In genomic region chr1:203455706-203456105, GRCh38 we compare ENCODE assay signal across 1 cellular context.
TF ChIP-seq lines count a peak whose summit lies in the region.

No MANE protein-coding gene starts in this region.

TF ChIP-seq in H1, 55 proteins besides CTCF, POLR2A, EP300 and RAD21:
- TF ChIP-seq YY1 (IDR thresholded peaks at IDR 0.05; ENCODE audit: low read depth, low read length) (no peak), SP2 (IDR thresholded peaks at IDR 0.05; ENCODE audit: low read length) (no peak), RNF2 (IDR thresholded peaks at IDR 0.05; ENCODE audit: borderline replicate concordance, low read depth, low read length, missing control alignments, poor library complexity, severe bottlenecking) (no peak), NRF1 (IDR thresholded peaks at IDR 0.05; ENCODE audit: low read depth, low read length) (no peak), USF2 (IDR thresholded peaks at IDR 0.05; ENCODE audit: low read length) (no peak), ZNF274 (IDR thresholded peaks at IDR 0.05; ENCODE audit: borderline replicate concordance, extremely low read depth, low read length) (no peak), HDAC2 (IDR thresholded peaks at IDR 0.05; ENCODE audit: borderline replicate concordance in 1 of 2, low read depth in 2 of 2, low read length in 2 of 2) (no peak)
TF ChIP-seq in H1: peak in this region for 0.
